12 cellular contexts compared by ENCODE assay signal in the genomic region with DNA sequence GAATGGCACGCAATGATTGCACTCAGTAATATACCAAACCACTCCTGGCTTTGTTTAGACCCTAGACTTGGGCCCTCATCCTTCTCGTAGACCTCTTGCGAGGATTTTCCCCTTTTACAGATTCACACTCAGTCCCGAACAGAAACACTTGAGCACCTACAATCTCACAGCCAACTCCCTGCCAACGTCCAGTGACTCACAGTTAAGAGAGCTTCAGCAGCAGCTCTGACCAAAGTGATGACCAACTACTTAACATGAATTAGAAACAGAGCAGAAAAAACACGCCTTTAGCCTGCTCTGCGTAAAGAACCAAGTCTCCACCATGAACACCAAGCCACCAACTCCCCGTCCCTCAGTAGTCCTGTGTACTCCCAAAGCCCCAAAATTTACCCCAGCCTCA. TPM values are rescaled to one million over a fixed set of nuclear protein-coding genes. Genes with fewer than 3 reads are reported as not detected.
A peak's percentile ranks its signal among the peaks of the same experiment; 100 is the strongest.
DNase-seq lines count a peak whose midpoint lies in the region; ATAC-seq, FAIRE-seq and TF ChIP-seq lines count a peak whose summit lies in the region.
"Had no signal": no experiment of that assay in that cellular context is flagged by ENCODE, and none has a peak within 500 bp of the region (broad histone marks: within the 10 kb centered on the region; RNA-seq: fewer than 3 reads in every experiment).

No MANE protein-coding gene starts in this region.

- FAIRE-seq in kidney (lab: Jason Lieb, UNC), result no peak
- no peak for FAIRE-seq in HTR-8/SVneo (lab: Jason Lieb, UNC)

- H3K27ac Mint-ChIP-seq in activated naive CD8-positive, alpha-beta T cell, result peak overlapping the region; percentile 64

- no peaks in the 10 kb centered on the region for H3K27me3 Mint-ChIP-seq in activated naive CD8-positive, alpha-beta T cell

- no peaks in the 10 kb centered on the region for H3F3A ChIP-seq in GM23248 (ENCODE audit: insufficient read depth)

- no peaks in the 10 kb centered on the region; the same call in 1 of the 2 replicates for H3K36me3 ChIP-seq in GM23248 (ENCODE audit: low read depth)
- H3K36me3 ChIP-seq in kidney (ENCODE audit: control insufficient read depth in 1 of 2, insufficient read depth in 2 of 2, low read length in 2 of 2), result peaks cover 0 to 4% of the 10 kb centered on the region in 2 donors

- no peak overlapping the region for H2AFZ ChIP-seq in GM23248

- H3K4me3 Mint-ChIP-seq in activated naive CD8-positive, alpha-beta T cell, result peak overlapping the region; percentile 100

- intact Hi-C loops in kidney (cut with DNase I), result no loop called here

- POLR2A ChIA-PET in GM10248 (lab: Yijun Ruan, JAX), result no interaction called here

- H3K79me2 ChIP-seq in GM23248 (ENCODE audit: insufficient read depth), result peaks cover 70% of the 10 kb centered on the region

- no peaks in the 10 kb centered on the region for H3K9me3 Mint-ChIP-seq in activated naive CD8-positive, alpha-beta T cell (ENCODE audit: low read depth)

- H3K4me1 Mint-ChIP-seq in activated naive CD8-positive, alpha-beta T cell (ENCODE audit: low read depth), result peaks cover 32% of the 10 kb centered on the region

- H3K4me1 ChIP-seq in GM23248 (ENCODE audit: insufficient read depth), result peaks cover 12% of the 10 kb centered on the region
- H3K4me1 ChIP-seq in kidney (ENCODE audit: control insufficient read depth in 1 of 2, insufficient read depth in 1 of 2, low read depth in 1 of 2, low read length in 2 of 2), result peaks cover 13 to 15% of the 10 kb centered on the region in 2 donors

- H3K27me3 ChIP-seq in GM23248 (replicated peaks; ENCODE audit: insufficient read depth), result no peaks in the 10 kb centered on the region

- H3K9ac ChIP-seq in GM23248, result peak overlapping the region; percentile 92
- H3K9ac ChIP-seq in kidney (ENCODE audit: low read length in 2 of 2), result no peak overlapping the region

- ATAC-seq in GM19467 (IDR thresholded peaks at IDR 0.05; ENCODE audit: unreplicated experiment), result no peak

- H3K4me3 ChIP-seq in GM23248 (peak overlapping the region; percentile 100), kidney (ENCODE audit: low read length in 2 of 2) (peak overlapping the region; percentile 3 to 98)

- H3K36me3 Mint-ChIP-seq in activated naive CD8-positive, alpha-beta T cell, result peaks cover 11% of the 10 kb centered on the region

- DNase-seq in A172 (ENCODE audit: low spot score) (peak; percentile 32), GM23248 (peak; percentile 86), kidney (no peak), GM10248 (ENCODE audit: extremely low spot score) (no peak), HTR-8/SVneo (ENCODE audit: insufficient read length, low spot score) (no peak), mucosa of gallbladder (ENCODE audit: low spot score) (no peak)
- DNase-seq: activated gamma-delta T cell; NCI-H187 treated with DMSO at 0.1 percent for 48 hours; posterior cingulate gyrus; stimulated activated naive CD4-positive, alpha-beta T cell treated with Interleukin-2 at 50 U/mL for 16 hours had no signal

- TF ChIP-seq CTCF in kidney (IDR thresholded peaks at IDR 0.05; ENCODE audit: borderline replicate concordance, extremely low read depth, insufficient read depth) (no peak), GM10248 (IDR thresholded peaks at IDR 0.05; ENCODE audit: control extremely low read depth, extremely low read depth, low read depth, missing control alignments) (no peak)

- peak overlapping the region; percentile 95 for H3K4me2 ChIP-seq in GM23248 (ENCODE audit: unreplicated experiment)

- WGBS in GM23248 (ENCODE audit: low coverage in 1 of 2, low lambda C conversion rate in 2 of 2, missing lambda C conversion rate in 2 of 2), 2 experiments, result 65 to 67% methylated on average over 8 of the region's 8 CpGs

- no peaks in the 10 kb centered on the region; the same call in 1 of the 2 replicates for H4K20me1 ChIP-seq in GM23248 (ENCODE audit: insufficient read depth)

- in situ Hi-C loops in GM23248 (cut with MboI), result no loop called here

- H3K27ac ChIP-seq in GM23248, result peak overlapping the region; percentile 9; the same call in 1 of the 2 replicates
- no peak overlapping the region for H3K27ac ChIP-seq in kidney (ENCODE audit: low read depth in 2 of 2, low read length in 2 of 2)

- CTCF ChIA-PET in GM10248 (lab: Yijun Ruan, JAX), result no interaction called here

- no peaks in the 10 kb centered on the region for H3K9me2 ChIP-seq in GM23248 (ENCODE audit: insufficient read depth)

- no peaks in the 10 kb centered on the region for H3K9me3 ChIP-seq in GM23248 (ENCODE audit: low read depth)
- H3K9me3 ChIP-seq in kidney (ENCODE audit: control insufficient read depth in 1 of 2, low read length in 2 of 2), result no peaks in the 10 kb centered on the region

RNA-seq across cellular contexts. Expression of a gene that starts 2.2 kb away (rescaled TPM):
- total RNA-seq in A172 (2014; rRNA removed; shearing (Covaris generic)), result 1.4 and 2.5 TPM in 2 replicates
- 5.2 and 5.7 TPM in 2 replicates for total RNA-seq in GM23248 (2014; rRNA removed; shearing (Covaris generic))
- 12.7 and 14.3 TPM in 2 replicates for polyA plus RNA-seq in GM23248 (2016; fragmentation: Nextera tagmentation; extraction: Ambion mirVana)
- 15.0 TPM for total RNA-seq in kidney
- 28.6 TPM for polyA plus RNA-seq in kidney (ENCODE audit: insufficient read depth, low read depth, low replicate concordance)
- 15.9 TPM for total RNA-seq in mucosa of gallbladder

RNA-seq across cellular contexts. Expression of a gene that starts 2.4 kb away (rescaled TPM):
- 129 and 138 TPM in 2 replicates for total RNA-seq in A172 (2014; rRNA removed; shearing (Covaris generic))
- 36.2 and 48.2 TPM in 2 replicates for total RNA-seq in GM23248 (2014; rRNA removed; shearing (Covaris generic))
- 95.1 and 98.5 TPM in 2 replicates for polyA plus RNA-seq in GM23248 (2016; fragmentation: Nextera tagmentation; extraction: Ambion mirVana)
- 61.0 TPM for total RNA-seq in kidney
- polyA plus RNA-seq in kidney (ENCODE audit: insufficient read depth, low read depth, low replicate concordance), result 92.7 TPM
- 57.6 TPM for total RNA-seq in mucosa of gallbladder

RNA-seq across cellular contexts. Expression of a gene that starts 13.4 kb away (rescaled TPM):
- 6.6 and 8.3 TPM in 2 replicates for total RNA-seq in A172 (2014; rRNA removed; shearing (Covaris generic))
- 3.5 and 5.9 TPM in 2 replicates for total RNA-seq in GM23248 (2014; rRNA removed; shearing (Covaris generic))
- polyA plus RNA-seq in GM23248 (2016; fragmentation: Nextera tagmentation; extraction: Ambion mirVana) (1.2 and 1.3 TPM in 2 replicates), kidney (ENCODE audit: insufficient read depth, low read depth, low replicate concordance) (19.3 TPM)
- total RNA-seq in kidney (13.2 TPM), mucosa of gallbladder (13.5 TPM)

RNA-seq across cellular contexts. Expression of a gene that starts 38.4 kb away (rescaled TPM):
- total RNA-seq in A172 (2014; rRNA removed; shearing (Covaris generic)), result 18.6 and 30.2 TPM in 2 replicates
- total RNA-seq in GM23248 (2014; rRNA removed; shearing (Covaris generic)), result 10.9 and 20.6 TPM in 2 replicates
- 10.1 and 12.0 TPM in 2 replicates for polyA plus RNA-seq in GM23248 (2016; fragmentation: Nextera tagmentation; extraction: Ambion mirVana)
- total RNA-seq in kidney, result 7.4 TPM
- polyA plus RNA-seq in kidney (ENCODE audit: insufficient read depth, low read depth, low replicate concordance), result 2.2 TPM
- total RNA-seq in mucosa of gallbladder, result 33.8 TPM

RNA-seq across cellular contexts. Expression of a gene that starts 56.7 kb away (rescaled TPM):
- not detected in 2 replicates for total RNA-seq in A172 (2014; rRNA removed; shearing (Covaris generic))
- not detected in 2 replicates for total RNA-seq in GM23248 (2014; rRNA removed; shearing (Covaris generic))
- polyA plus RNA-seq in GM23248 (2016; fragmentation: Nextera tagmentation; extraction: Ambion mirVana), result not detected in 2 replicates
- total RNA-seq in kidney, result 26.2 TPM
- 27.9 TPM for polyA plus RNA-seq in kidney (ENCODE audit: insufficient read depth, low read depth, low replicate concordance)
- 117 TPM for total RNA-seq in mucosa of gallbladder

Comparison
In these comparisons a context has a peak if more than half of its experiments do, and no peak if none do; other contexts are left out.
1. DNase-seq: peak in A172 (single experiment) and GM23248 (single experiment); none in kidney (single experiment), GM10248 (single experiment), HTR-8/SVneo (single experiment) and mucosa of gallbladder (single experiment).